In the genomic region with DNA sequence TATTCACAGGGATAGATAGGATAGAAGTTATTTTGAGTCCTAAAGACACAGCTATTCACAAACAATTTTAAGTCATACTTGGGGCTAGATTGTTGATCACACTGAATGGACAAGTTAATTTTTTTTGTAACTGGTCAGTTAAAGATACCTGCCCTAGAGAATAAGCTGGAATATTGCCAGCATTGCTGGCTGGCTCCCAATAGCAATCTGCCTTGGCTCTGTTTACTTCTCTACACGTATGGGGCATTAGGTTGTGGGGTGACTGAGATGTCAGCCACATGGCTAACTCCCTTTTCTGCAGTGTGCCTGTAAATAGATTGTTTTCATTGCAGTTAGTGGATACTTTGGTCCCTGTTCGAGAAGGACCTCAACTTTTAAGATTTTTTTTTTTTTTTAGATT, we compare ENCODE assay signal across 25 cellular contexts.
"Had no signal": no experiment of that assay in that cellular context is flagged by ENCODE, and none has a peak within 500 bp of the region (broad histone marks: within the 10 kb centered on the region; RNA-seq: fewer than 3 reads in every experiment).

No MANE protein-coding gene starts in this region.

- H3K9me3 Mint-ChIP-seq: mesothelial cell of epicardium, nephron progenitor cell had no signal

- ATAC-seq: activated naive CD8-positive, alpha-beta T cell treated with anti-CD3 and anti-CD28 coated beads, Interleukin-2, amount 50 U/mL, for 24 hours; left ventricle myocardium superior; right lobe of liver; stimulated activated naive CD8-positive, alpha-beta T cell treated with anti-CD3 and anti-CD28 coated beads, Interleukin-15, amount 100 ng/mL, for 72 hours had no signal

- H3K27me3 ChIP-seq: esophagus muscularis mucosa, hepatocyte, right lobe of liver, suprapubic skin, transverse colon, uterus had no signal

- H3K27me3 Mint-ChIP-seq: activated CD4-positive, alpha-beta memory T cell treated with anti-CD3 and anti-CD28 coated beads, Interleukin-2, amount 10 ng/mL, durations not matched to agents 7 days and 5 days; activated naive CD8-positive, alpha-beta T cell treated with anti-CD3 and anti-CD28 coated beads, Interleukin-2, amount 50 U/mL, for 24 hours; stimulated activated naive CD8-positive, alpha-beta T cell treated with anti-CD3 and anti-CD28 coated beads, Interleukin-15, amount 100 ng/mL, for 72 hours had no signal

- H3K4me1 ChIP-seq: esophagus muscularis mucosa, parathyroid adenoma, right lobe of liver, suprapubic skin, transverse colon, uterus had no signal

- DNase-seq: activated CD4-positive, alpha-beta memory T cell treated with anti-CD3 and anti-CD28 coated beads, Interleukin-2, amount 10 ng/mL, durations not matched to agents 7 days and 5 days; activated CD4-positive, alpha-beta T cell treated with anti-CD3 and anti-CD28 coated beads for 48 hours; activated gamma-delta T cell; activated naive CD4-positive, alpha-beta T cell treated with anti-CD3 and anti-CD28 coated beads, Interleukin-2, amount 50 U/mL, for 16 hours; activated naive CD8-positive, alpha-beta T cell treated with anti-CD3 and anti-CD28 coated beads, Interleukin-2, amount 50 U/mL, for 24 hours; cerebellar nuclear complex; glutamatergic neuron; immature natural killer cell; kidney glomerular epithelial cell; left ventricle myocardium superior; mammary epithelial cell; nephron progenitor cell; nucleus accumbens; right lobe of liver; stimulated activated CD4-positive, alpha-beta T cell treated with anti-CD3 and anti-CD28 coated beads, Interleukin-1b, Interleukin-23, amount 100 ng/mL, for 48 hours; stimulated activated naive CD8-positive, alpha-beta T cell treated with anti-CD3 and anti-CD28 coated beads, Interleukin-15, amount 100 ng/mL, for 72 hours; transverse colon; uterus had no signal

- H3K36me3 Mint-ChIP-seq: immature natural killer cell, mesothelial cell of epicardium had no signal

- H3K36me3 ChIP-seq: esophagus muscularis mucosa, right lobe of liver, suprapubic skin, transverse colon, uterus had no signal

- H3K27ac Mint-ChIP-seq: activated CD4-positive, alpha-beta memory T cell treated with anti-CD3 and anti-CD28 coated beads, Interleukin-2, amount 10 ng/mL, durations not matched to agents 7 days and 5 days; activated naive CD8-positive, alpha-beta T cell treated with anti-CD3 and anti-CD28 coated beads, Interleukin-2, amount 50 U/mL, for 24 hours; immature natural killer cell; mesothelial cell of epicardium; nephron progenitor cell; stimulated activated naive CD8-positive, alpha-beta T cell treated with anti-CD3 and anti-CD28 coated beads, Interleukin-15, amount 100 ng/mL, for 72 hours had no signal

- H3K9me3 ChIP-seq: esophagus muscularis mucosa, right lobe of liver, suprapubic skin, transverse colon, uterus had no signal

- H3K4me1 Mint-ChIP-seq: activated CD4-positive, alpha-beta memory T cell treated with anti-CD3 and anti-CD28 coated beads, Interleukin-2, amount 10 ng/mL, durations not matched to agents 7 days and 5 days; activated naive CD8-positive, alpha-beta T cell treated with anti-CD3 and anti-CD28 coated beads, Interleukin-2, amount 50 U/mL, for 24 hours; immature natural killer cell; stimulated activated naive CD8-positive, alpha-beta T cell treated with anti-CD3 and anti-CD28 coated beads, Interleukin-15, amount 100 ng/mL, for 72 hours had no signal

- H3K4me3 Mint-ChIP-seq: activated CD4-positive, alpha-beta memory T cell treated with anti-CD3 and anti-CD28 coated beads, Interleukin-2, amount 10 ng/mL, durations not matched to agents 7 days and 5 days; activated naive CD8-positive, alpha-beta T cell treated with anti-CD3 and anti-CD28 coated beads, Interleukin-2, amount 50 U/mL, for 24 hours; immature natural killer cell; mesothelial cell of epicardium; nephron progenitor cell; stimulated activated naive CD8-positive, alpha-beta T cell treated with anti-CD3 and anti-CD28 coated beads, Interleukin-15, amount 100 ng/mL, for 72 hours had no signal

- H3K4me3 ChIP-seq: coronary artery, esophagus muscularis mucosa, hepatocyte, right lobe of liver, skin epidermis, suprapubic skin, transverse colon, uterus had no signal
